In the genomic region with DNA sequence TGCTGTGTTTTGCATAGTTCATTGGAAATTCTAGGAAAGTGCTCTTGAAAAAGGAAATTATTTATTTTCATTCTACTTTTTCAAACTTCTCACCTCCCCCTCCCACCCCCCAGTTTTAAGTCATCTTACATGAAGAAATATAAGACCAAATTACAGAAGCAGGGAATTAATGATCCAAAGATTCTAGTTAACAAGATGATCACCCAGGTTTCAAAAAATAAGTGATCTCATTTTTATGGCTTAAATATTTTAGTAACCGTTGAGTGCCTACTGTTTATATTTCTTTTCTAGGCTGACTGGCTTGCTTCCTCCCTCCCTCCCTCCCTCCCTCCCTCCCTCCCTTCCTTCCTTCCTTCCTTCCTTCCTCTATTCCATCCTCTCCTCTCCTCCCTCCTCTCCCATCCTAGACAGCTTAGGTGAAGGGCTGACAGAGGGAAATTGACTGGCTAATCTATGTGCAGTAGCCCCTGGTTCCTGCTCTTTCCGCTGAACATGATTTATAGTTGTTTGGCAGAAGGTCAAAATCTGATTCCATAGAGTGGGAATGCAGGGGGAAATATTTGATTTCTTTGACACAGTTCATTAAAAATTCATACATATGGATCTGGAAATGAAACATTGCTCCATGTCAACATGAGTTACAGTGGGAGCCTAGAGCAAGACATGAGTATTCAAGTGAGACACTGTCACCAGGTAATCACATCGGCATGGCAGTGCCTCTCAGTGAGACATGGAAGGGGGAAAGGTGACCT, we compare ENCODE assay signal across 1 cellular context.
TF ChIP-seq lines count a peak whose summit lies in the region.

No MANE protein-coding gene starts in this region.

TF ChIP-seq in IMR-90, 13 proteins besides CTCF, POLR2A, EP300 and RAD21:
- no peak for TF ChIP-seq FOS (IDR thresholded peaks at IDR 0.05; ENCODE audit: low read depth, low read length)
- TF ChIP-seq MAFK (IDR thresholded peaks at IDR 0.05; ENCODE audit: low read depth, low read length), result no peak
- TF ChIP-seq, protein P1, sequence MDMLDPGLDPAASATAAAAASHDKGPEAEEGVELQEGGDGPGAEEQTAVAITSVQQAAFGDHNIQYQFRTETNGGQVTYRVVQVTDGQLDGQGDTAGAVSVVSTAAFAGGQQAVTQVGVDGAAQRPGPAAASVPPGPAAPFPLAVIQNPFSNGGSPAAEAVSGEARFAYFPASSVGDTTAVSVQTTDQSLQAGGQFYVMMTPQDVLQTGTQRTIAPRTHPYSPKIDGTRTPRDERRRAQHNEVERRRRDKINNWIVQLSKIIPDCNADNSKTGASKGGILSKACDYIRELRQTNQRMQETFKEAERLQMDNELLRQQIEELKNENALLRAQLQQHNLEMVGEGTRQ (IDR thresholded peaks at IDR 0.05; ENCODE audit: low read depth, low read length), result no peak
- TF ChIP-seq RFX5 (IDR thresholded peaks at IDR 0.05; ENCODE audit: low read depth, low read length), result no peak
- TF ChIP-seq RCOR1 (IDR thresholded peaks at IDR 0.05; ENCODE audit: insufficient replicate concordance, low read length), result no peak
- TF ChIP-seq MAZ (IDR thresholded peaks at IDR 0.05; ENCODE audit: borderline replicate concordance, low read depth, low read length), result no peak
- no peak for TF ChIP-seq BHLHE40 (IDR thresholded peaks at IDR 0.05; ENCODE audit: low read depth, low read length)
- TF ChIP-seq CEBPB (IDR thresholded peaks at IDR 0.05; ENCODE audit: low read depth, low read length), result no peak
- TF ChIP-seq SMC3 (IDR thresholded peaks at IDR 0.05; ENCODE audit: low read depth, low read length), result no peak
- no peak for TF ChIP-seq NFE2L2 (IDR thresholded peaks at IDR 0.05; ENCODE audit: low read depth, low read length)
- TF ChIP-seq MXI1 (IDR thresholded peaks at IDR 0.05; ENCODE audit: borderline replicate concordance, low read depth, low read length), result no peak
- TF ChIP-seq, protein P2, sequence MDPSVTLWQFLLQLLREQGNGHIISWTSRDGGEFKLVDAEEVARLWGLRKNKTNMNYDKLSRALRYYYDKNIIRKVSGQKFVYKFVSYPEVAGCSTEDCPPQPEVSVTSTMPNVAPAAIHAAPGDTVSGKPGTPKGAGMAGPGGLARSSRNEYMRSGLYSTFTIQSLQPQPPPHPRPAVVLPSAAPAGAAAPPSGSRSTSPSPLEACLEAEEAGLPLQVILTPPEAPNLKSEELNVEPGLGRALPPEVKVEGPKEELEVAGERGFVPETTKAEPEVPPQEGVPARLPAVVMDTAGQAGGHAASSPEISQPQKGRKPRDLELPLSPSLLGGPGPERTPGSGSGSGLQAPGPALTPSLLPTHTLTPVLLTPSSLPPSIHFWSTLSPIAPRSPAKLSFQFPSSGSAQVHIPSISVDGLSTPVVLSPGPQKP (IDR thresholded peaks at IDR 0.05; ENCODE audit: borderline replicate concordance, low read depth, low read length), result no peak
- no peak for TF ChIP-seq CHD1 (IDR thresholded peaks at IDR 0.05; ENCODE audit: low read depth, low read length)
